In the genomic region with DNA sequence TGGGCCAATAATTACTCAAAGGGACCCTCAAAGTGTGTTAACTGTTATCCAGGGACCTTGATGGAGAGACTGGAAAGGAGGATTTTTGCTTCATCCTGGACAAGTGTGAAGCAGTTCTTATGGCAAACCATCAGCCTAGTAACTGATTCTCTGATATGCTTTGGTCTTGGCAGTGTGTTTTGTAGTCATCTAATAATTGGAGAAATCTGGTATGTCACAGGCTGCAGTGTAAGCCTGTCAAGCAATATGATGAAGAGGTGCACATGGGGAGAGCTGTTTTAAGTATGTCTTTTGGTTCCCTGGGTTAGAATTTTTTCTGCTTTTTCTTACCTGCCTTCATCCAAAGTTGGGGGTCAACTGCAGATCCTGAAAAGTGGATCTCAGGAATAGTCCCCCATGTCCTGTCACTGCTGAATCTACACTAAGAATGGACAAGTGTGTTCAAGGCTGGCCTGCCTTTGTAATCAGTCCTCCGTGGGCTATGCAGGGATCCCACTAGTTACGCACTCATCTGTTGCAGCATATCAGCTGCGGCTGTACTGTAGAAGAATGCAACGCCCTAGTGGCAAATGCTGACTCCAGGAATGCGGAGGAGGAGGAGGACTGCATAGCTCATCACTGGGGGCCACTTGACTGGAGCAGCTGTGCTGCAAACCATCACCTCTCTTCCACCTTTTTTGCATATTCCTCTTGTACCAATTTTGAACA, we compare ENCODE assay signal across 1 cellular context.
TF ChIP-seq lines count a peak whose summit lies in the region.

No MANE protein-coding gene starts in this region.

TF ChIP-seq in GM12878, 131 proteins besides CTCF, POLR2A, EP300 and RAD21 (continued from another document):
- TF ChIP-seq SIN3A (IDR thresholded peaks at IDR 0.05; ENCODE audit: low read depth, low read length) = no peak
- TF ChIP-seq POU2F2 (IDR thresholded peaks at IDR 0.05; ENCODE audit: borderline replicate concordance, low read depth, low read length) = peak; percentile 62; the same call in 1 of the 3 replicates
- TF ChIP-seq, protein P1, sequence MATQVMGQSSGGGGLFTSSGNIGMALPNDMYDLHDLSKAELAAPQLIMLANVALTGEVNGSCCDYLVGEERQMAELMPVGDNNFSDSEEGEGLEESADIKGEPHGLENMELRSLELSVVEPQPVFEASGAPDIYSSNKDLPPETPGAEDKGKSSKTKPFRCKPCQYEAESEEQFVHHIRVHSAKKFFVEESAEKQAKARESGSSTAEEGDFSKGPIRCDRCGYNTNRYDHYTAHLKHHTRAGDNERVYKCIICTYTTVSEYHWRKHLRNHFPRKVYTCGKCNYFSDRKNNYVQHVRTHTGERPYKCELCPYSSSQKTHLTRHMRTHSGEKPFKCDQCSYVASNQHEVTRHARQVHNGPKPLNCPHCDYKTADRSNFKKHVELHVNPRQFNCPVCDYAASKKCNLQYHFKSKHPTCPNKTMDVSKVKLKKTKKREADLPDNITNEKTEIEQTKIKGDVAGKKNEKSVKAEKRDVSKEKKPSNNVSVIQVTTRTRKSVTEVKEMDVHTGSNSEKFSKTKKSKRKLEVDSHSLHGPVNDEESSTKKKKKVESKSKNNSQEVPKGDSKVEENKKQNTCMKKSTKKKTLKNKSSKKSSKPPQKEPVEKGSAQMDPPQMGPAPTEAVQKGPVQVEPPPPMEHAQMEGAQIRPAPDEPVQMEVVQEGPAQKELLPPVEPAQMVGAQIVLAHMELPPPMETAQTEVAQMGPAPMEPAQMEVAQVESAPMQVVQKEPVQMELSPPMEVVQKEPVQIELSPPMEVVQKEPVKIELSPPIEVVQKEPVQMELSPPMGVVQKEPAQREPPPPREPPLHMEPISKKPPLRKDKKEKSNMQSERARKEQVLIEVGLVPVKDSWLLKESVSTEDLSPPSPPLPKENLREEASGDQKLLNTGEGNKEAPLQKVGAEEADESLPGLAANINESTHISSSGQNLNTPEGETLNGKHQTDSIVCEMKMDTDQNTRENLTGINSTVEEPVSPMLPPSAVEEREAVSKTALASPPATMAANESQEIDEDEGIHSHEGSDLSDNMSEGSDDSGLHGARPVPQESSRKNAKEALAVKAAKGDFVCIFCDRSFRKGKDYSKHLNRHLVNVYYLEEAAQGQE (IDR thresholded peaks at IDR 0.05; ENCODE audit: low read depth, low read length) = no peak
- TF ChIP-seq NR2C2 (IDR thresholded peaks at IDR 0.05; ENCODE audit: borderline replicate concordance, control insufficient read depth, insufficient read length, low read depth) = no peak
- no peak for TF ChIP-seq ZNF24 (IDR thresholded peaks at IDR 0.05)
- TF ChIP-seq RBBP5 (conservative IDR thresholded peaks at IDR 0.05) = no peak
- TF ChIP-seq HDAC2 (IDR thresholded peaks at IDR 0.05) = no peak
- no peak for TF ChIP-seq FOXM1 (IDR thresholded peaks at IDR 0.05; ENCODE audit: low read depth, low read length)
- no peak for TF ChIP-seq RFX5 (IDR thresholded peaks at IDR 0.05; ENCODE audit: low read depth, low read length)
- TF ChIP-seq SREBF2 (IDR thresholded peaks at IDR 0.05; ENCODE audit: low read length) = no peak
- TF ChIP-seq, protein P2, sequence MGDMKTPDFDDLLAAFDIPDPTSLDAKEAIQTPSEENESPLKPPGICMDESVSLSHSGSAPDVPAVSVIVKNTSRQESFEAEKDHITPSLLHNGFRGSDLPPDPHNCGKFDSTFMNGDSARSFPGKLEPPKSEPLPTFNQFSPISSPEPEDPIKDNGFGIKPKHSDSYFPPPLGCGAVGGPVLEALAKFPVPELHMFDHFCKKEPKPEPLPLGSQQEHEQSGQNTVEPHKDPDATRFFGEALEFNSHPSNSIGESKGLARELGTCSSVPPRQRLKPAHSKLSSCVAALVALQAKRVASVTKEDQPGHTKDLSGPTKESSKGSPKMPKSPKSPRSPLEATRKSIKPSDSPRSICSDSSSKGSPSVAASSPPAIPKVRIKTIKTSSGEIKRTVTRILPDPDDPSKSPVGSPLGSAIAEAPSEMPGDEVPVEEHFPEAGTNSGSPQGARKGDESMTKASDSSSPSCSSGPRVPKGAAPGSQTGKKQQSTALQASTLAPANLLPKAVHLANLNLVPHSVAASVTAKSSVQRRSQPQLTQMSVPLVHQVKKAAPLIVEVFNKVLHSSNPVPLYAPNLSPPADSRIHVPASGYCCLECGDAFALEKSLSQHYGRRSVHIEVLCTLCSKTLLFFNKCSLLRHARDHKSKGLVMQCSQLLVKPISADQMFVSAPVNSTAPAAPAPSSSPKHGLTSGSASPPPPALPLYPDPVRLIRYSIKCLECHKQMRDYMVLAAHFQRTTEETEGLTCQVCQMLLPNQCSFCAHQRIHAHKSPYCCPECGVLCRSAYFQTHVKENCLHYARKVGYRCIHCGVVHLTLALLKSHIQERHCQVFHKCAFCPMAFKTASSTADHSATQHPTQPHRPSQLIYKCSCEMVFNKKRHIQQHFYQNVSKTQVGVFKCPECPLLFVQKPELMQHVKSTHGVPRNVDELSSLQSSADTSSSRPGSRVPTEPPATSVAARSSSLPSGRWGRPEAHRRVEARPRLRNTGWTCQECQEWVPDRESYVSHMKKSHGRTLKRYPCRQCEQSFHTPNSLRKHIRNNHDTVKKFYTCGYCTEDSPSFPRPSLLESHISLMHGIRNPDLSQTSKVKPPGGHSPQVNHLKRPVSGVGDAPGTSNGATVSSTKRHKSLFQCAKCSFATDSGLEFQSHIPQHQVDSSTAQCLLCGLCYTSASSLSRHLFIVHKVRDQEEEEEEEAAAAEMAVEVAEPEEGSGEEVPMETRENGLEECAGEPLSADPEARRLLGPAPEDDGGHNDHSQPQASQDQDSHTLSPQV (IDR thresholded peaks at IDR 0.05) = no peak
- no peak for TF ChIP-seq BCL11A (IDR thresholded peaks at IDR 0.05; ENCODE audit: low read depth, low read length)
- peak; percentile 36; the same call in 1 of the 2 replicates for TF ChIP-seq NBN (IDR thresholded peaks at IDR 0.05)
- peak; percentile 35; the same call in 1 of the 2 replicates for TF ChIP-seq IKZF1 (conservative IDR thresholded peaks at IDR 0.05)
- TF ChIP-seq NR2F1 (conservative IDR thresholded peaks at IDR 0.05) = no peak
- no peak for TF ChIP-seq MEF2B (IDR thresholded peaks at IDR 0.05; ENCODE audit: partially characterized antibody, poor library complexity, severe bottlenecking)
- TF ChIP-seq HDGF (IDR thresholded peaks at IDR 0.05) = no peak
- TF ChIP-seq SMC3 (IDR thresholded peaks at IDR 0.05; ENCODE audit: borderline replicate concordance, low read length) = no peak
- TF ChIP-seq ZNF274 (IDR thresholded peaks at IDR 0.05; ENCODE audit: insufficient read depth, insufficient read length) = no peak
- TF ChIP-seq SPI1 (IDR thresholded peaks at IDR 0.05; ENCODE audit: borderline replicate concordance, insufficient read depth, low read depth, low read length) = no peak
- no peak for TF ChIP-seq FOXK2 (IDR thresholded peaks at IDR 0.05)
- TF ChIP-seq BRCA1 (IDR thresholded peaks at IDR 0.05; ENCODE audit: low read depth, low read length) = no peak
- TF ChIP-seq, protein P3, sequence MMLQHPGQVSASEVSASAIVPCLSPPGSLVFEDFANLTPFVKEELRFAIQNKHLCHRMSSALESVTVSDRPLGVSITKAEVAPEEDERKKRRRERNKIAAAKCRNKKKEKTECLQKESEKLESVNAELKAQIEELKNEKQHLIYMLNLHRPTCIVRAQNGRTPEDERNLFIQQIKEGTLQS (IDR thresholded peaks at IDR 0.05; ENCODE audit: borderline replicate concordance, extremely low read depth, low read depth, low read length) = no peak
- 0 out of 2 replicates have a peak, but pooled peaks have one; percentile 6 for TF ChIP-seq RUNX3 (IDR thresholded peaks at IDR 0.05; ENCODE audit: low read length)
- TF ChIP-seq, protein P4, sequence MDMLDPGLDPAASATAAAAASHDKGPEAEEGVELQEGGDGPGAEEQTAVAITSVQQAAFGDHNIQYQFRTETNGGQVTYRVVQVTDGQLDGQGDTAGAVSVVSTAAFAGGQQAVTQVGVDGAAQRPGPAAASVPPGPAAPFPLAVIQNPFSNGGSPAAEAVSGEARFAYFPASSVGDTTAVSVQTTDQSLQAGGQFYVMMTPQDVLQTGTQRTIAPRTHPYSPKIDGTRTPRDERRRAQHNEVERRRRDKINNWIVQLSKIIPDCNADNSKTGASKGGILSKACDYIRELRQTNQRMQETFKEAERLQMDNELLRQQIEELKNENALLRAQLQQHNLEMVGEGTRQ (IDR thresholded peaks at IDR 0.05; ENCODE audit: borderline replicate concordance, low read depth, low read length) = no peak
- peak; percentile 25; the same call in 1 of the 2 replicates for TF ChIP-seq POLR2AphosphoS5 (IDR thresholded peaks at IDR 0.05; ENCODE audit: low read length)
- TF ChIP-seq EGR1 (IDR thresholded peaks at IDR 0.05; ENCODE audit: borderline replicate concordance in 1 of 2, low read depth in 2 of 2, low read length in 2 of 2) = peak in 1 of 2 experiments; percentile 60; a peak in 2 of 3 replicates
- no peak for TF ChIP-seq SMAD1 (IDR thresholded peaks at IDR 0.05; ENCODE audit: low read depth, partially characterized antibody)
- TF ChIP-seq ZZZ3 (IDR thresholded peaks at IDR 0.05; ENCODE audit: control insufficient read depth, insufficient read length, low read depth) = no peak
- 0 out of 2 replicates have a peak, but pooled peaks have one; percentile 27 for TF ChIP-seq STAT1 (conservative IDR thresholded peaks at IDR 0.05)
